9 cellular contexts compared by ENCODE assay signal in genomic region chr4:166252487-166253402, GRCh38.
DNase-seq lines count a peak whose midpoint lies in the region; ATAC-seq and TF ChIP-seq lines count a peak whose summit lies in the region.
"Had no signal": no experiment of that assay in that cellular context is flagged by ENCODE, and none has a peak within 500 bp of the region (broad histone marks: within the 10 kb centered on the region; RNA-seq: fewer than 3 reads in every experiment).

No MANE protein-coding gene starts in this region.

- no peaks in the 10 kb centered on the region for H3K4me1 Mint-ChIP-seq in endothelial cell (ENCODE audit: unreplicated experiment)

- no peaks in the 10 kb centered on the region for H3K36me3 Mint-ChIP-seq in endothelial cell (ENCODE audit: low read depth, unreplicated experiment)

- ATAC-seq in GM18520 (IDR thresholded peaks at IDR 0.05; ENCODE audit: unreplicated experiment), result no peak

- no peak overlapping the region for H3K27ac Mint-ChIP-seq in endothelial cell (ENCODE audit: unreplicated experiment)

- no peaks in the 10 kb centered on the region for H3K9me3 Mint-ChIP-seq in endothelial cell (ENCODE audit: unreplicated experiment)

- H3K4me3 ChIP-seq in retinal pigment epithelial cell (ENCODE audit: low read length), result no peak overlapping the region

- DNase-seq in NCI-H345 (lab: John Stamatoyannopoulos, UW) (peak; percentile 0), NCI-H345 treated with DMSO at 0.1 percent for 48 hours (lab: John Stamatoyannopoulos, UW; ENCODE audit: unreplicated experiment) (no peak), NAMALWA (ENCODE audit: low spot score) (peak; percentile 54), endothelial cell (ENCODE audit: low spot score) (no peak), retinal pigment epithelial cell (ENCODE audit: low read depth) (no peak), COLO668 (lab: John Stamatoyannopoulos, UW; ENCODE audit: unreplicated experiment) (no peak), dedifferentiated amniotic fluid mesenchymal stem cell (ENCODE audit: extremely low spot score) (no peak)
- DNase-seq: activated CD4-positive, alpha-beta T cell treated with anti-CD3 and anti-CD28 coated beads for 1 hour had no signal

- peak; percentile 43 for TF ChIP-seq CTCF in endothelial cell (IDR thresholded peaks at IDR 0.05; ENCODE audit: unreplicated experiment)
- peak; percentile 73 for TF ChIP-seq CTCF in retinal pigment epithelial cell (conservative IDR thresholded peaks at IDR 0.05; ENCODE audit: low read depth, low read length)

- H3K4me3 Mint-ChIP-seq in endothelial cell (ENCODE audit: unreplicated experiment), result no peak overlapping the region

- H3K27me3 Mint-ChIP-seq in endothelial cell (ENCODE audit: unreplicated experiment), result no peaks in the 10 kb centered on the region

Comparison
In these comparisons a context has a peak if more than half of its experiments do, and no peak if none do; other contexts are left out.
1. DNase-seq: peak in NCI-H345 (single experiment) and NAMALWA (single experiment); none in NCI-H345 treated with DMSO at 0.1 percent for 48 hours (single experiment), endothelial cell (single experiment), retinal pigment epithelial cell (single experiment), COLO668 (single experiment) and dedifferentiated amniotic fluid mesenchymal stem cell (single experiment).